ENCODE assay signal across 23 cellular contexts in genomic region chr2:10316860-10317259, GRCh38. TPM values are rescaled to one million over a fixed set of nuclear protein-coding genes. Genes with fewer than 3 reads are reported as not detected.
DNase-seq lines count a peak whose midpoint lies in the region; ATAC-seq, FAIRE-seq and TF ChIP-seq lines count a peak whose summit lies in the region.
"Had no signal": no experiment of that assay in that cellular context is flagged by ENCODE, and none has a peak within 500 bp of the region (broad histone marks: within the 10 kb centered on the region; RNA-seq: fewer than 3 reads in every experiment).

No MANE protein-coding gene starts in this region.

- H3K4me1 Mint-ChIP-seq in activated naive CD8-positive, alpha-beta T cell (ENCODE audit: low read depth) = peaks cover 62% of the 10 kb centered on the region
- H3K4me1 Mint-ChIP-seq in activated naive CD8-positive, alpha-beta T cell treated with anti-CD3 and anti-CD28 coated beads, Interleukin-2, amount 50 U/mL, for 24 hours = peaks cover 32% of the 10 kb centered on the region
- H3K4me1 Mint-ChIP-seq in activated T-helper 2 cell treated with anti-CD3 and anti-CD28 coated beads, Interferon-gamma antibody, Interleukin-2, Interleukin-4, amounts not matched to agents 10 μg/mL and 5 μg/mL and 100 μg/mL, durations not matched to agents 14 hours and 24 hours and 36 hours (ENCODE audit: low read depth) = peaks cover 11% of the 10 kb centered on the region

- H3K36me3 ChIP-seq in K562 (ENCODE audit: control insufficient read depth, insufficient read depth, low read length) (peaks cover 9% of the 10 kb centered on the region), uterus (no peaks in the 10 kb centered on the region)

- H3K27ac Mint-ChIP-seq in activated naive CD8-positive, alpha-beta T cell = peak overlapping the region; percentile 87
- H3K27ac Mint-ChIP-seq in activated naive CD8-positive, alpha-beta T cell treated with anti-CD3 and anti-CD28 coated beads, Interleukin-2, amount 50 U/mL, for 24 hours = no peak overlapping the region
- H3K27ac Mint-ChIP-seq in activated T-helper 2 cell treated with anti-CD3 and anti-CD28 coated beads, Interferon-gamma antibody, Interleukin-2, Interleukin-4, amounts not matched to agents 10 μg/mL and 5 μg/mL and 100 μg/mL, durations not matched to agents 14 hours and 24 hours and 36 hours = no peak overlapping the region

- H3K4me3 Mint-ChIP-seq in activated naive CD8-positive, alpha-beta T cell = no peak overlapping the region
- H3K4me3 Mint-ChIP-seq in activated naive CD8-positive, alpha-beta T cell treated with anti-CD3 and anti-CD28 coated beads, Interleukin-2, amount 50 U/mL, for 24 hours = no peak overlapping the region
- H3K4me3 Mint-ChIP-seq in activated T-helper 2 cell treated with anti-CD3 and anti-CD28 coated beads, Interferon-gamma antibody, Interleukin-2, Interleukin-4, amounts not matched to agents 10 μg/mL and 5 μg/mL and 100 μg/mL, durations not matched to agents 14 hours and 24 hours and 36 hours (ENCODE audit: low read depth) = no peak overlapping the region

- WGBS in K562 (ENCODE audit: insufficient coverage, low coverage, missing lambda C conversion rate) = 74% methylated on average over 7 of the region's 7 CpGs

- no peaks in the 10 kb centered on the region for H3K9me3 Mint-ChIP-seq in activated naive CD8-positive, alpha-beta T cell (ENCODE audit: low read depth)
- H3K9me3 Mint-ChIP-seq in activated naive CD8-positive, alpha-beta T cell treated with anti-CD3 and anti-CD28 coated beads, Interleukin-2, amount 50 U/mL, for 24 hours = peaks cover 5% of the 10 kb centered on the region
- H3K9me3 Mint-ChIP-seq in activated T-helper 2 cell treated with anti-CD3 and anti-CD28 coated beads, Interferon-gamma antibody, Interleukin-2, Interleukin-4, amounts not matched to agents 10 μg/mL and 5 μg/mL and 100 μg/mL, durations not matched to agents 14 hours and 24 hours and 36 hours = no peaks in the 10 kb centered on the region

- H3K27ac ChIP-seq in K562 (ENCODE audit: extremely low read depth, low read depth, low read length) = no peak overlapping the region
- peak overlapping the region; percentile 76 to 80 for H3K27ac ChIP-seq in uterus
- H3K27ac ChIP-seq: BLaER1 treated with 17β-estradiol and CSF1 and Interleukin-3, amounts not matched to agents 10 nM and 100 nM; KMS-11 had no signal

- no peaks in the 10 kb centered on the region for H3K27me3 Mint-ChIP-seq in activated naive CD8-positive, alpha-beta T cell
- H3K27me3 Mint-ChIP-seq in activated naive CD8-positive, alpha-beta T cell treated with anti-CD3 and anti-CD28 coated beads, Interleukin-2, amount 50 U/mL, for 24 hours = no peaks in the 10 kb centered on the region
- H3K27me3 Mint-ChIP-seq in activated T-helper 2 cell treated with anti-CD3 and anti-CD28 coated beads, Interferon-gamma antibody, Interleukin-2, Interleukin-4, amounts not matched to agents 10 μg/mL and 5 μg/mL and 100 μg/mL, durations not matched to agents 14 hours and 24 hours and 36 hours (ENCODE audit: low read depth) = no peaks in the 10 kb centered on the region

- peaks cover 85% of the 10 kb centered on the region for H3K79me2 ChIP-seq in K562 (ENCODE audit: control insufficient read depth, insufficient read depth, low read length)

- no peaks in the 10 kb centered on the region; a peak in 1 of 5 replicates for H3K27me3 ChIP-seq in K562 (ENCODE audit: control insufficient read depth in 2 of 2, insufficient read depth in 2 of 2, low read length in 2 of 2)
- no peaks in the 10 kb centered on the region for H3K27me3 ChIP-seq in uterus
- H3K27me3 ChIP-seq: BLaER1 treated with 17β-estradiol and CSF1 and Interleukin-3, amounts not matched to agents 10 nM and 100 nM had no signal

- H3K4me3 ChIP-seq in K562 = no peak overlapping the region
- H3K4me3 ChIP-seq in uterus = no peak overlapping the region
- H3K4me3 ChIP-seq: BLaER1 treated with 17β-estradiol and CSF1 and Interleukin-3, amounts not matched to agents 10 nM and 100 nM had no signal

- H4K20me1 ChIP-seq in K562 (replicated peaks; ENCODE audit: control insufficient read depth, insufficient read depth, low read length) = peaks cover 6% of the 10 kb centered on the region; the same call in 1 of the 2 replicates

- no peaks in the 10 kb centered on the region for H3K9me3 ChIP-seq in K562 (replicated peaks; ENCODE audit: control insufficient read depth, insufficient read depth, low read depth, low read length)
- H3K9me3 ChIP-seq in uterus = no peaks in the 10 kb centered on the region

- H3K9ac ChIP-seq in K562 (ENCODE audit: insufficient read depth in 1 of 2, low read depth in 2 of 2, low read length in 2 of 2) = no peak overlapping the region
- H3K9ac ChIP-seq: BLaER1 treated with 17β-estradiol and CSF1 and Interleukin-3, amounts not matched to agents 10 nM and 100 nM; KMS-11 had no signal

- no peak overlapping the region for H3K4me2 ChIP-seq in K562 (ENCODE audit: insufficient read depth, low read length)
- H3K4me2 ChIP-seq: KMS-11 had no signal

- H2AFZ ChIP-seq in K562 (ENCODE audit: low read depth, low read length) = no peak overlapping the region

- no peak for TF ChIP-seq CTCF in K562 (IDR thresholded peaks at IDR 0.05 in 2 of 3, conservative IDR thresholded peaks at IDR 0.05 in 1 of 3; ENCODE audit: insufficient read depth in 2 of 3, low read depth in 1 of 3, low read length in 3 of 3)
- TF ChIP-seq CTCF in uterus (IDR thresholded peaks at IDR 0.05) = no peak

- H3K36me3 Mint-ChIP-seq in activated naive CD8-positive, alpha-beta T cell = peaks cover 2% of the 10 kb centered on the region
- peaks cover 24% of the 10 kb centered on the region for H3K36me3 Mint-ChIP-seq in activated naive CD8-positive, alpha-beta T cell treated with anti-CD3 and anti-CD28 coated beads, Interleukin-2, amount 50 U/mL, for 24 hours (ENCODE audit: low read depth)
- H3K36me3 Mint-ChIP-seq in activated T-helper 2 cell treated with anti-CD3 and anti-CD28 coated beads, Interferon-gamma antibody, Interleukin-2, Interleukin-4, amounts not matched to agents 10 μg/mL and 5 μg/mL and 100 μg/mL, durations not matched to agents 14 hours and 24 hours and 36 hours (ENCODE audit: low read depth) = peaks cover 15% of the 10 kb centered on the region

- no TSS peak for BruUV-seq in K562 (replicated peaks; lab: Mats Ljungman, UMichigan)

- POLR2A ChIA-PET in K562 (lab: Yijun Ruan, JAX) = interaction anchor here (4.7 kb wide), 1 partner anchor 9 kb away, joined by 26 read pairs; no protein-coding TSS in a partner anchor

- no peak for TF ChIP-seq POLR2A in K562 (conservative IDR thresholded peaks at IDR 0.05)
- no peak for TF ChIP-seq POLR2A in uterus (IDR thresholded peaks at IDR 0.05)

- CTCF ChIA-PET in K562 (lab: Yijun Ruan, JAX; ENCODE audit: low intra/inter-chr PET ratio) = interaction anchor here (0.6 kb wide), 1 partner anchor 11 kb away, joined by 3 read pairs; no protein-coding TSS in a partner anchor

- no peaks in the 10 kb centered on the region for H3K9me1 ChIP-seq in K562 (ENCODE audit: control insufficient read depth, insufficient read depth, low read length)

- in situ Hi-C loops in K562 (cut with MboI) = no loop called here

- peaks cover 16 to 23% of the 10 kb centered on the region in 2 experiments; a peak in 4 of 5 replicates for H3K4me1 ChIP-seq in K562 (replicated peaks in 1 of 2; ENCODE audit: control insufficient read depth in 2 of 2, insufficient read depth in 2 of 2, low read length in 2 of 2)
- H3K4me1 ChIP-seq in uterus = no peaks in the 10 kb centered on the region

- intact Hi-C loops in K562 (cut with micrococcal nuclease) = no loop called here
- intact Hi-C loops in uterus (cut with DNase I; ENCODE audit: low total_unique reads) = no loop called here
- intact Hi-C loops in activated T-helper 2 cell treated with anti-CD3 and anti-CD28 coated beads, Interferon-gamma antibody, Interleukin-2, Interleukin-4, amounts not matched to agents 10 μg/mL and 5 μg/mL and 100 μg/mL, durations not matched to agents 14 hours and 24 hours and 36 hours (cut with micrococcal nuclease) = no loop called here

- no peak for DNase-seq in activated naive CD8-positive, alpha-beta T cell treated with anti-CD3 and anti-CD28 coated beads, Interleukin-2, amount 50 U/mL, for 24 hours
- DNase-seq in NCI-H146 treated with DMSO at 0.1 percent for 48 hours (lab: John Stamatoyannopoulos, UW; ENCODE audit: unreplicated experiment) = peak; percentile 10
- no peak for DNase-seq in K562 (ENCODE audit: extremely low read depth in 1 of 4, low spot score in 3 of 4)
- no peak for DNase-seq in uterus
- no peak for DNase-seq in activated T-helper 2 cell treated with anti-CD3 and anti-CD28 coated beads, Interferon-gamma antibody, Interleukin-2, Interleukin-4, amounts not matched to agents 10 μg/mL and 5 μg/mL and 100 μg/mL, durations not matched to agents 14 hours and 24 hours and 36 hours (ENCODE audit: low spot score)
- no peak for DNase-seq in NCI-H187 treated with DMSO at 0.1 percent for 48 hours (lab: John Stamatoyannopoulos, UW)
- DNase-seq: COR-L47, DMS 273 treated with DMSO at 0.1 percent for 48 hours, EL, MV-4-11, NCI-H1436, NCI-H2081, NCI-H524 treated with DMSO at 0.1 percent for 48 hours, SW 1271, T-helper 2 cell had no signal

- no peak for TF ChIP-seq RAD21 in K562 (CRISPR knock-in tag; conservative IDR thresholded peaks at IDR 0.05 in 1 of 2, IDR thresholded peaks at IDR 0.05 in 1 of 2)

- no peak for TF ChIP-seq EP300 in K562 (IDR thresholded peaks at IDR 0.05; ENCODE audit: low read length)

- no peak for ATAC-seq in activated naive CD8-positive, alpha-beta T cell treated with anti-CD3 and anti-CD28 coated beads, Interleukin-2, amount 50 U/mL, for 24 hours
- no peak for ATAC-seq in K562
- no peak for ATAC-seq in GM18511 (IDR thresholded peaks at IDR 0.05; ENCODE audit: unreplicated experiment)
- ATAC-seq: Right ventricle myocardium inferior had no signal

- no peak for FAIRE-seq in K562 (lab: Jason Lieb, UNC)
- FAIRE-seq: GM12891, H54, RCC 7860 had no signal

RNA-seq across cellular contexts. Expression of gene HPCAL1, which starts 14.2 kb away (rescaled TPM):
- total RNA-seq in K562 (2011; cell fraction: chromatin; rRNA removed; ENCODE audit: low replicate concordance) = 25.1 and 67.2 TPM in 2 replicates
- total RNA-seq in K562 (2011; cell fraction: nucleolus; rRNA removed) = 37.1 and 44.9 TPM in 2 replicates
- 28.7 and 29.2 TPM in 2 replicates for total RNA-seq in K562 (2011; cell fraction: nucleoplasm; rRNA removed)
- total RNA-seq in K562 (2014; rRNA removed) = 56.2 and 62.9 TPM in 2 replicates
- total RNA-seq in K562 (2014; rRNA removed; fragmentation: Illumina TruSeq; extraction: Trizol) = 9.5 and 10.9 TPM in 2 replicates
- total RNA-seq in K562 (2015; rRNA removed; fragmentation: Illumina TruSeq; extraction: Trizol) = 20.2 and 25.0 TPM in 2 replicates
- 61.5 and 65.5 TPM in 2 replicates for total RNA-seq in K562 (2021)
- polyA plus RNA-seq in K562 (2011; rRNA removed) = 23.9 and 48.2 TPM in 2 replicates
- polyA plus RNA-seq in K562 (2011; cell fraction: cytosol; rRNA removed) = 44.1 and 78.0 TPM in 2 replicates
- polyA plus RNA-seq in K562 (2011; cell fraction: nucleus; rRNA removed) = 49.6 and 80.3 TPM in 2 replicates
- 67.3 and 117 TPM in 2 replicates for polyA plus RNA-seq in K562 (2012)
- 36.5 and 74.6 TPM in 2 replicates for polyA plus RNA-seq in K562 (2014; fragmentation: Illumina TruSeq; extraction: Trizol)
- polyA plus RNA-seq in K562 (2014; fragmentation: Nextera tagmentation; extraction: Ambion mirVana) = 1 to 10 TPM; 2.7 to 3.1 TPM
- polyA plus RNA-seq in K562 (2014; rRNA removed) = 41.0 and 44.2 TPM in 2 replicates
- 11.6 and 13.9 TPM in 2 replicates for polyA minus RNA-seq in K562 (2011; rRNA and poly(A)+ RNA removed)
- 32.4 and 46.1 TPM in 2 replicates for polyA minus RNA-seq in K562 (2011; cell fraction: cytosol; rRNA and poly(A)+ RNA removed)
- polyA minus RNA-seq in K562 (2011; cell fraction: nucleus; rRNA and poly(A)+ RNA removed) = 19.9 and 22.5 TPM in 2 replicates
- total RNA-seq in uterus = 100 to 1,000 TPM in 1 of 4 donors, 10 to 100 TPM in 3; 11.1 to 122 (median 48.9) TPM
- total RNA-seq in activated T-helper 2 cell treated with anti-CD3 and anti-CD28 coated beads, Interferon-gamma antibody, Interleukin-2, Interleukin-4, amounts not matched to agents 10 μg/mL and 5 μg/mL and 100 μg/mL, durations not matched to agents 14 hours and 24 hours and 36 hours = 102 and 110 TPM in 2 replicates
